22 cellular contexts compared by ENCODE assay signal in the genomic region with DNA sequence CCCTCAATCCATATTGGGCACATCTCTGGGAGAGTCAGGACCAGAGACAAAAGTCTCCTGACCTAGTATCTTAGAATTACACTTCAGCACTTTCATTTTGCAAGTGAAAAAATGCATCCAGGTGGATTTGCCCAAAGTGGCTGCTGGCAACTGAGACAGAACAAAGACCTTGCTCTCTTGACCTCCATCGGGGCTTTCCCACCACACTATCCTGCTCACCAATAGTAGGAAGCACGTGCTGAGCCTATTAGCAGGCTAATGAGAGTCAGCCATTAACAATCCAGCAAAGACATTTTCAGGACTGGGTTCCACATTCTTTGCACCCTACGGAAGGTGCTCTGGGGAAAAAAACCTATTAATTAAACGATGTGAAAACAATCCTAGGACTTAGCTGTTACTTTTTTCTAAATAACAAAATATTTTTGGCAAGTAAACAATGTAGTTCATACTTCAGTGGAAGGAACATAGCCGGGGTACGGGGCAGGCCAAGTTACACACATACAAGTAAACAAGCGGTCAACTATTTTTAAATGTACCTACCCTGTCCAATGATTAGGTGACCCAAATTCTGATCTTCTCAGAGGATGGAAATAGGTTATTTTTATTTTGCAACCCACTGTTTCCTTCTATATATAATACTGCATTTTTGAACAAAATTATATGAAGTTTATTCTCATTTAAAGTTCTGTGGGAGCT.
"Had no signal": no experiment of that assay in that cellular context is flagged by ENCODE, and none has a peak within 500 bp of the region (broad histone marks: within the 10 kb centered on the region; RNA-seq: fewer than 3 reads in every experiment).

No MANE protein-coding gene starts in this region.

- H3K9me3 Mint-ChIP-seq: activated naive CD4-positive, alpha-beta T cell treated with anti-CD3 and anti-CD28 coated beads, Interleukin-2, amount 50 U/mL, for 72 hours; activated T-helper 1 cell treated with anti-CD3 and anti-CD28 coated beads, Interleukin-12 subunit alpha, Interleukin-12 subunit beta, Interleukin-2, Interleukin-4 antibody, amounts not matched to agents 30 ng/mL and 10 ng/mL and 1 ng/mL, durations not matched to agents 14 hours and 24 hours and 36 hours; mesothelial cell of epicardium; nephron had no signal

- H3K27me3 ChIP-seq: adrenal gland, cardiac muscle cell, stomach, uterus had no signal

- H3K4me3 ChIP-seq: adrenal gland, cardiac muscle cell, lung, stomach, uterus had no signal

- ATAC-seq: activated naive CD4-positive, alpha-beta T cell treated with anti-CD3 and anti-CD28 coated beads, Interleukin-2, amount 50 U/mL, for 72 hours had no signal

- H3K4me1 Mint-ChIP-seq: nephron had no signal

- FAIRE-seq: kidney, small intestine had no signal

- H3K9me3 ChIP-seq: adrenal gland, stomach, uterus had no signal

- H3K4me1 ChIP-seq: uterus had no signal

- DNase-seq: activated CD4-positive, alpha-beta T cell treated with anti-CD3 and anti-CD28 coated beads for 1 hour; activated CD4-positive, alpha-beta T cell treated with anti-CD3 and anti-CD28 coated beads, Interleukin-2, amount 50 U/mL, for 48 hours; activated gamma-delta T cell treated with Interleukin-2 at 50 U/mL for 16 hours; activated T-cell treated with anti-CD3 and anti-CD28 coated beads for 4 hours; adrenal gland; foreskin melanocyte; head of caudate nucleus; kidney; small intestine; stimulated activated CD4-positive, alpha-beta T cell treated with anti-CD3 and anti-CD28 coated beads, Interleukin-15, amount 100 ng/mL, for 24 hours; stimulated activated CD4-positive, alpha-beta T cell treated with anti-CD3 and anti-CD28 coated beads, Interleukin-2, amount 100 ng/mL, for 48 hours; stomach; SW 1271; T-helper 2 cell; uterus; WERI-Rb-1 had no signal

- H3K4me3 Mint-ChIP-seq: activated T-helper 1 cell treated with anti-CD3 and anti-CD28 coated beads, Interleukin-12 subunit alpha, Interleukin-12 subunit beta, Interleukin-2, Interleukin-4 antibody, amounts not matched to agents 30 ng/mL and 10 ng/mL and 1 ng/mL, durations not matched to agents 14 hours and 24 hours and 36 hours; mesothelial cell of epicardium; nephron had no signal

- H3K27ac Mint-ChIP-seq: activated naive CD4-positive, alpha-beta T cell treated with anti-CD3 and anti-CD28 coated beads, Interleukin-2, amount 50 U/mL, for 72 hours; activated T-helper 1 cell treated with anti-CD3 and anti-CD28 coated beads, Interleukin-12 subunit alpha, Interleukin-12 subunit beta, Interleukin-2, Interleukin-4 antibody, amounts not matched to agents 30 ng/mL and 10 ng/mL and 1 ng/mL, durations not matched to agents 14 hours and 24 hours and 36 hours; mesothelial cell of epicardium; nephron had no signal

- H3K36me3 Mint-ChIP-seq: activated naive CD4-positive, alpha-beta T cell treated with anti-CD3 and anti-CD28 coated beads, Interleukin-2, amount 50 U/mL, for 72 hours had no signal

- H3K27ac ChIP-seq: adrenal gland, cardiac muscle cell, uterus, WERI-Rb-1 had no signal

- H3K36me3 ChIP-seq: uterus, WERI-Rb-1 had no signal
